ENCODE assay signal across 8 cellular contexts in the genomic region with DNA sequence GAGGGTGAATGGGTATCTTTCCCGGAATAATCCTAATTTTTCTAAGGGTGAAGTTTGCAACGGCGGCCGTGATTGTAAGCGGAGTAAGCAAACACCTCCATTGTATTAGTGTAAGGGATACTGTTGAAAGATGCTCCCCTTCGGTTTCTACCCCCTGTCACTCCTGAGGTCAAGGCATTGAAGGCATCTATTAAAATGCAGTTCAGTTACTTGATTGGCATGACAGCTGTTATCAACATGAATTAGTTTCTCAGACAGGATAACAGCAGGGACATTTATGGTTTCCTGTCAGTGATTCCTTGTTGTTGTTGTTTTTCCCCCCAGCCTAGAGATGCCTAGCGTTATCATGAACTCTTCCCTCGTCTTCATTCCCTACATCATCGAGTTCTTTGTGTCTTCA. TPM values are rescaled to one million over a fixed set of nuclear protein-coding genes. Genes with fewer than 3 reads are reported as not detected.
A peak's percentile ranks its signal among the peaks of the same experiment; 100 is the strongest.
DNase-seq lines count a peak whose midpoint lies in the region; ATAC-seq, FAIRE-seq and TF ChIP-seq lines count a peak whose summit lies in the region.

No MANE protein-coding gene starts in this region.

- peak overlapping the region in 1 of 4 donors; percentile 46 for H3K27ac ChIP-seq in pancreas

- H3K9me3 ChIP-seq in pancreas: no peaks in the 10 kb centered on the region

- intact Hi-C loops in pancreas (cut with DNase I): no loop called here

- FAIRE-seq in GM18507 (lab: Jason Lieb, UNC): peak; percentile 59
- no peak for FAIRE-seq in pancreas (lab: Jason Lieb, UNC)

- DNase-seq in GM18507 (ENCODE audit: extremely low spot score, insufficient read length, low read depth) (no peak), NB4 (ENCODE audit: low read depth) (no peak), epithelial cell of esophagus (ENCODE audit: low read depth) (no peak), pancreas (no peak), C1 segment of cervical spinal cord (lab: John Stamatoyannopoulos, UW) (no peak), NCI-H2029 treated with DMSO at 0.1 percent for 48 hours (lab: John Stamatoyannopoulos, UW) (no peak), DMS53 (lab: John Stamatoyannopoulos, UW) (no peak), D341Med (ENCODE audit: low spot score) (no peak)

- H3K4me1 ChIP-seq in pancreas: no peaks in the 10 kb centered on the region

- peak in 1 of 4 donors; percentile 10 for ATAC-seq in pancreas

- H3K36me3 ChIP-seq in pancreas: no peaks in the 10 kb centered on the region

- TF ChIP-seq CTCF in NB4 (IDR thresholded peaks at IDR 0.05; ENCODE audit: low read depth, low read length) (no peak), epithelial cell of esophagus (IDR thresholded peaks at IDR 0.05; ENCODE audit: insufficient read depth, low read depth, low read length, missing control alignments) (no peak), pancreas (IDR thresholded peaks at IDR 0.05) (no peak)

- TF ChIP-seq POLR2A in NB4 (IDR thresholded peaks at IDR 0.05; ENCODE audit: extremely low read depth, insufficient read length): no peak

- 4 to 25% methylated on average over 9 of the region's 9 CpGs for WGBS in pancreas, 2 donors

- no peaks in the 10 kb centered on the region for H3K27me3 ChIP-seq in pancreas

- peak overlapping the region; percentile 74 for H3K4me3 ChIP-seq in NB4 (ENCODE audit: low read depth, low read length)
- H3K4me3 ChIP-seq in epithelial cell of esophagus (ENCODE audit: low read length): peak overlapping the region; percentile 75
- peak overlapping the region; percentile 41 to 67 (median 52) for H3K4me3 ChIP-seq in pancreas

RNA-seq across cellular contexts. Expression of a gene that starts 0.6 kb away (rescaled TPM):
- 10 to 100 TPM in 1 of 6 donors, 1 to 10 TPM in 5; 4.5 to 11.3 (median 6.6) TPM for total RNA-seq in pancreas
- polyA plus RNA-seq in pancreas: 10 to 100 TPM; 15.1 to 37.1 TPM

RNA-seq across cellular contexts. Expression of a gene that starts 45.2 kb away (rescaled TPM):
- total RNA-seq in pancreas: 1 to 10 TPM in 3 of 6 donors, under 1 TPM in 3; 0.19 to 3.3 (median 0.98) TPM
- 1 to 10 TPM in 1 of 2 donors, not detected in 1; 7.6 TPM for polyA plus RNA-seq in pancreas
